Comparison of ENCODE assay signal across 18 cellular contexts in genomic region chr1:22945171-22945570, GRCh38. TPM values are rescaled to one million over a fixed set of nuclear protein-coding genes. Genes with fewer than 3 reads are reported as not detected.
"Had no signal": no experiment of that assay in that cellular context is flagged by ENCODE, and none has a peak within 500 bp of the region (broad histone marks: within the 10 kb centered on the region; RNA-seq: fewer than 3 reads in every experiment).

No MANE protein-coding gene starts in this region.

RNA-seq across cellular contexts. Expression of gene LACTBL1, which starts 27.5 kb away (rescaled TPM):
- total RNA-seq: activated naive CD4-positive, alpha-beta T cell treated with anti-CD3 and anti-CD28 coated beads for 36 hours; activated naive CD4-positive, alpha-beta T cell treated with anti-CD3 and anti-CD28 coated beads, Interleukin-2, amount 50 U/mL, for 72 hours; activated naive CD8-positive, alpha-beta T cell treated with anti-CD3 and anti-CD28 coated beads for 36 hours; activated naive CD8-positive, alpha-beta T cell treated with anti-CD3 and anti-CD28 coated beads, Interleukin-2, amount 10 ng/mL, durations not matched to agents 7 days and 5 days; activated T-cell treated with anti-CD3 and anti-CD28 coated beads, Interleukin-2, amount 50 U/mL, for 4 hours; activated T-cell treated with anti-CD3 and anti-CD28 coated beads, Interleukin-2, amount 50 U/mL, for 72 hours; activated T-helper 1 cell treated with anti-CD3 and anti-CD28 coated beads, Interleukin-12 subunit alpha, Interleukin-12 subunit beta, Interleukin-2, Interleukin-4 antibody, amounts not matched to agents 30 ng/mL and 10 ng/mL and 1 ng/mL, durations not matched to agents 14 hours and 24 hours and 36 hours; activated T-helper 17 cell treated with anti-CD3 and anti-CD28 coated beads, Interleukin-2, amount 50 U/mL, for 72 hours; activated T-helper 2 cell treated with anti-CD3 and anti-CD28 coated beads, Interferon-gamma antibody, Interleukin-2, Interleukin-4, amounts not matched to agents 10 μg/mL and 5 μg/mL and 100 μg/mL, durations not matched to agents 14 hours and 24 hours and 36 hours; adrenal gland; aorta; ascending aorta; astrocyte; body of pancreas; breast epithelium; bronchial epithelial cell; cardiac muscle cell had no signal
- polyA plus RNA-seq: adipose tissue, adrenal gland, aorta, cardiac muscle cell had no signal
